In genomic region chr4:118760493-118760892, GRCh38 we compare ENCODE assay signal across 1 cellular context.
TF ChIP-seq lines count a peak whose summit lies in the region.

No MANE protein-coding gene starts in this region.

TF ChIP-seq in GM23338, 12 proteins besides CTCF, POLR2A, EP300 and RAD21 (continued from another document):
- TF ChIP-seq, protein P1, sequence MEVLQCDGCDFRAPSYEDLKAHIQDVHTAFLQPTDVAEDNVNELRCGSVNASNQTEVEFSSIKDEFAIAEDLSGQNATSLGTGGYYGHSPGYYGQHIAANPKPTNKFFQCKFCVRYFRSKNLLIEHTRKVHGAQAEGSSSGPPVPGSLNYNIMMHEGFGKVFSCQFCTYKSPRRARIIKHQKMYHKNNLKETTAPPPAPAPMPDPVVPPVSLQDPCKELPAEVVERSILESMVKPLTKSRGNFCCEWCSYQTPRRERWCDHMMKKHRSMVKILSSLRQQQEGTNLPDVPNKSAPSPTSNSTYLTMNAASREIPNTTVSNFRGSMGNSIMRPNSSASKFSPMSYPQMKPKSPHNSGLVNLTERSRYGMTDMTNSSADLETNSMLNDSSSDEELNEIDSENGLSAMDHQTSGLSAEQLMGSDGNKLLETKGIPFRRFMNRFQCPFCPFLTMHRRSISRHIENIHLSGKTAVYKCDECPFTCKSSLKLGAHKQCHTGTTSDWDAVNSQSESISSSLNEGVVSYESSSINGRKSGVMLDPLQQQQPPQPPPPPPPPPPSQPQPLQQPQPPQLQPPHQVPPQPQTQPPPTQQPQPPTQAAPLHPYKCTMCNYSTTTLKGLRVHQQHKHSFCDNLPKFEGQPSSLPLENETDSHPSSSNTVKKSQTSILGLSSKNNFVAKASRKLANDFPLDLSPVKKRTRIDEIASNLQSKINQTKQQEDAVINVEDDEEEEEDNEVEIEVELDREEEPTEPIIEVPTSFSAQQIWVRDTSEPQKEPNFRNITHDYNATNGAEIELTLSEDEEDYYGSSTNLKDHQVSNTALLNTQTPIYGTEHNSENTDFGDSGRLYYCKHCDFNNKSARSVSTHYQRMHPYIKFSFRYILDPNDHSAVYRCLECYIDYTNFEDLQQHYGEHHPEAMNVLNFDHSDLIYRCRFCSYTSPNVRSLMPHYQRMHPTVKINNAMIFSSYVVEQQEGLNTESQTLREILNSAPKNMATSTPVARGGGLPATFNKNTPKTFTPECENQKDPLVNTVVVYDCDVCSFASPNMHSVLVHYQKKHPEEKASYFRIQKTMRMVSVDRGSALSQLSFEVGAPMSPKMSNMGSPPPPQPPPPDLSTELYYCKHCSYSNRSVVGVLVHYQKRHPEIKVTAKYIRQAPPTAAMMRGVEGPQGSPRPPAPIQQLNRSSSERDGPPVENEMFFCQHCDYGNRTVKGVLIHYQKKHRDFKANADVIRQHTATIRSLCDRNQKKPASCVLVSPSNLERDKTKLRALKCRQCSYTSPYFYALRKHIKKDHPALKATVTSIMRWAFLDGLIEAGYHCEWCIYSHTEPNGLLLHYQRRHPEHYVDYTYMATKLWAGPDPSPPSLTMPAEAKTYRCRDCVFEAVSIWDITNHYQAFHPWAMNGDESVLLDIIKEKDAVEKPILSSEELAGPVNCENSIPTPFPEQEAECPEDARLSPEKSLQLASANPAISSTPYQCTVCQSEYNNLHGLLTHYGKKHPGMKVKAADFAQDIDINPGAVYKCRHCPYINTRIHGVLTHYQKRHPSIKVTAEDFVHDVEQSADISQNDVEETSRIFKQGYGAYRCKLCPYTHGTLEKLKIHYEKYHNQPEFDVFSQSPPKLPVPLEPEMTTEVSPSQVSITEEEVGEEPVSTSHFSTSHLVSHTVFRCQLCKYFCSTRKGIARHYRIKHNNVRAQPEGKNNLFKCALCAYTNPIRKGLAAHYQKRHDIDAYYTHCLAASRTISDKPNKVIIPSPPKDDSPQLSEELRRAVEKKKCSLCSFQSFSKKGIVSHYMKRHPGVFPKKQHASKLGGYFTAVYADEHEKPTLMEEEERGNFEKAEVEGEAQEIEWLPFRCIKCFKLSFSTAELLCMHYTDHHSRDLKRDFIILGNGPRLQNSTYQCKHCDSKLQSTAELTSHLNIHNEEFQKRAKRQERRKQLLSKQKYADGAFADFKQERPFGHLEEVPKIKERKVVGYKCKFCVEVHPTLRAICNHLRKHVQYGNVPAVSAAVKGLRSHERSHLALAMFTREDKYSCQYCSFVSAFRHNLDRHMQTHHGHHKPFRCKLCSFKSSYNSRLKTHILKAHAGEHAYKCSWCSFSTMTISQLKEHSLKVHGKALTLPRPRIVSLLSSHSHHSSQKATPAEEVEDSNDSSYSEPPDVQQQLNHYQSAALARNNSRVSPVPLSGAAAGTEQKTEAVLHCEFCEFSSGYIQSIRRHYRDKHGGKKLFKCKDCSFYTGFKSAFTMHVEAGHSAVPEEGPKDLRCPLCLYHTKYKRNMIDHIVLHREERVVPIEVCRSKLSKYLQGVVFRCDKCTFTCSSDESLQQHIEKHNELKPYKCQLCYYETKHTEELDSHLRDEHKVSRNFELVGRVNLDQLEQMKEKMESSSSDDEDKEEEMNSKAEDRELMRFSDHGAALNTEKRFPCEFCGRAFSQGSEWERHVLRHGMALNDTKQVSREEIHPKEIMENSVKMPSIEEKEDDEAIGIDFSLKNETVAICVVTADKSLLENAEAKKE (CRISPR knock-in tag; IDR thresholded peaks at IDR 0.05), result no peak
- TF ChIP-seq ZNF331 (CRISPR knock-in tag; IDR thresholded peaks at IDR 0.05; ENCODE audit: low read depth) (no peak), EZH2 (IDR thresholded peaks at IDR 0.05; ENCODE audit: low read depth, unreplicated experiment) (no peak)
